ENCODE assay signal across 10 cellular contexts in genomic region chr5:16727937-16728336, GRCh38.
DNase-seq lines count a peak whose midpoint lies in the region; ATAC-seq and TF ChIP-seq lines count a peak whose summit lies in the region.
"Had no signal": no experiment of that assay in that cellular context is flagged by ENCODE, and none has a peak within 500 bp of the region (broad histone marks: within the 10 kb centered on the region; RNA-seq: fewer than 3 reads in every experiment).

No MANE protein-coding gene starts in this region.

- peak overlapping the region; percentile 65 to 92 (median 76) for H3K27ac Mint-ChIP-seq in nephron
- H3K27ac Mint-ChIP-seq: activated naive CD8-positive, alpha-beta T cell treated with anti-CD3 and anti-CD28 coated beads, Interleukin-2, amount 10 ng/mL, durations not matched to agents 7 days and 5 days had no signal

- H3K4me1 ChIP-seq in mesendoderm (ENCODE audit: control insufficient read depth, low read depth, low read length): no peaks in the 10 kb centered on the region

- H3K79me1 ChIP-seq in mesendoderm (ENCODE audit: low read length): peaks cover 10% of the 10 kb centered on the region

- no peak overlapping the region for H3K23ac ChIP-seq in mesendoderm (ENCODE audit: low read length)

- H2AK5ac ChIP-seq in mesendoderm (ENCODE audit: low read length): no peak overlapping the region

- H3K4me2 ChIP-seq in mesendoderm (ENCODE audit: low read length): no peak overlapping the region

- no peak for ATAC-seq in GM18505 (IDR thresholded peaks at IDR 0.05; ENCODE audit: unreplicated experiment)

- H3K27ac ChIP-seq in mesendoderm (ENCODE audit: low read depth, low read length): no peak overlapping the region

- no CpG with 5 or more reads among the region's 9 CpGs for WGBS in mesendoderm (ENCODE audit: extremely low coverage, insufficient coverage, low lambda C conversion rate)

- no peak overlapping the region for H2BK5ac ChIP-seq in mesendoderm (ENCODE audit: low read length)

- no peak overlapping the region for H2BK15ac ChIP-seq in mesendoderm (replicated peaks; ENCODE audit: low read depth)

- no peak overlapping the region for H3K4me3 Mint-ChIP-seq in nephron
- H3K4me3 Mint-ChIP-seq: activated naive CD8-positive, alpha-beta T cell treated with anti-CD3 and anti-CD28 coated beads, Interleukin-2, amount 10 ng/mL, durations not matched to agents 7 days and 5 days had no signal

- no peak overlapping the region for H4K8ac ChIP-seq in mesendoderm (ENCODE audit: low read depth, low read length)

- H3K4me1 Mint-ChIP-seq in nephron: peaks cover 18% of the 10 kb centered on the region

- H3K56ac ChIP-seq in mesendoderm (ENCODE audit: low read length): no peak overlapping the region

- H3K18ac ChIP-seq in mesendoderm (ENCODE audit: low read length): no peak overlapping the region

- H3K27me3 Mint-ChIP-seq in nephron (ENCODE audit: low read depth): no peaks in the 10 kb centered on the region
- H3K27me3 Mint-ChIP-seq: activated naive CD8-positive, alpha-beta T cell treated with anti-CD3 and anti-CD28 coated beads, Interleukin-2, amount 10 ng/mL, durations not matched to agents 7 days and 5 days had no signal

- DNase-seq in DMS53 (lab: John Stamatoyannopoulos, UW) (peak; percentile 68), NCI-H146 (lab: John Stamatoyannopoulos, UW) (peak; percentile 86), dermis microvascular lymphatic vessel endothelial cell (ENCODE audit: low read depth in 2 of 2) (peak; percentile 83 to 88), mesendoderm (no peak), NCI-H82 (lab: John Stamatoyannopoulos, UW) (no peak)
- DNase-seq in stimulated activated CD4-positive, alpha-beta T cell treated with anti-CD3 and anti-CD28 coated beads, Interleukin-12 subunit alpha, Interleukin-12 subunit beta, amount 100 ng/mL, for 4 hours: no peak
- DNase-seq: activated naive CD8-positive, alpha-beta T cell treated with anti-CD3 and anti-CD28 coated beads, Interleukin-2, amount 10 ng/mL, durations not matched to agents 7 days and 5 days; T-helper 9 cell had no signal

- H2BK120ac ChIP-seq in mesendoderm (ENCODE audit: low read depth, low read length): no peak overlapping the region

- H3K4me3 ChIP-seq in mesendoderm (ENCODE audit: low read length): no peak overlapping the region

- no peak overlapping the region for H4K5ac ChIP-seq in mesendoderm (ENCODE audit: low read length)

- H3K9me3 Mint-ChIP-seq in nephron: peaks cover 5% of the 10 kb centered on the region

- no peaks in the 10 kb centered on the region for H3K27me3 ChIP-seq in mesendoderm (ENCODE audit: insufficient read depth, low read length, poor library complexity)

- no peak for TF ChIP-seq POLR2A in GM18505 (IDR thresholded peaks at IDR 0.05; ENCODE audit: borderline replicate concordance, extremely low read depth, insufficient read depth, insufficient read length)

- TF ChIP-seq CTCF in nephron (IDR thresholded peaks at IDR 0.05; ENCODE audit: unreplicated experiment in 3 of 3): no peak

- no peaks in the 10 kb centered on the region for H3K36me3 ChIP-seq in mesendoderm (ENCODE audit: control insufficient read depth, insufficient read depth, low read length)

- H3K4ac ChIP-seq in mesendoderm (ENCODE audit: low read depth, low read length): no peak overlapping the region

- peaks cover 38% of the 10 kb centered on the region for H3K36me3 Mint-ChIP-seq in nephron (ENCODE audit: low read depth)
- H3K36me3 Mint-ChIP-seq: activated naive CD8-positive, alpha-beta T cell treated with anti-CD3 and anti-CD28 coated beads, Interleukin-2, amount 10 ng/mL, durations not matched to agents 7 days and 5 days had no signal

- H3K79me2 ChIP-seq in mesendoderm (ENCODE audit: control insufficient read depth, insufficient read depth, low read length): peaks cover 42% of the 10 kb centered on the region

- no peak overlapping the region for H3K9ac ChIP-seq in mesendoderm (ENCODE audit: low read length)

Comparison
In these comparisons a context has a peak if more than half of its experiments do, and no peak if none do; other contexts are left out.
1. DNase-seq: peak in DMS53 (single experiment), NCI-H146 (single experiment) and dermis microvascular lymphatic vessel endothelial cell (2 of 2); none in stimulated activated CD4-positive, alpha-beta T cell treated with anti-CD3 and anti-CD28 coated beads, Interleukin-12 subunit alpha, Interleukin-12 subunit beta, amount 100 ng/mL, for 4 hours (single experiment), mesendoderm (single experiment) and NCI-H82 (single experiment).